ENCODE assay signal across 8 cellular contexts in genomic region chr10:46282460-46283216, GRCh38. TPM values are rescaled to one million over a fixed set of nuclear protein-coding genes. Genes with fewer than 3 reads are reported as not detected.
DNase-seq lines count a peak whose midpoint lies in the region; ATAC-seq and TF ChIP-seq lines count a peak whose summit lies in the region.

No MANE protein-coding gene starts in this region.

- intact Hi-C loops in Panc1 (cut with micrococcal nuclease; ENCODE audit: unreplicated experiment) = no loop called here

- no peaks in the 10 kb centered on the region for H3K9me3 Mint-ChIP-seq in neural crest cell

- no peak overlapping the region for H3K4me3 Mint-ChIP-seq in neural crest cell

- peak overlapping the region in 2 of 5 donors; percentile 20 to 35 for H3K9ac ChIP-seq in subcutaneous abdominal adipose tissue (ENCODE audit: low read length in 5 of 5)

- BruUV-seq in Panc1 (replicated peaks; lab: Mats Ljungman, UMichigan) = no TSS peak

- peak; percentile 76 for ATAC-seq in Panc1
- no peak for ATAC-seq in GM18873 (IDR thresholded peaks at IDR 0.05; ENCODE audit: low FRiP score, unreplicated experiment)

- TF ChIP-seq CTCF in BE2C (IDR thresholded peaks at IDR 0.05; ENCODE audit: low read depth, low read length) (no peak), Panc1 (IDR thresholded peaks at IDR 0.05) (no peak), neural crest cell (conservative IDR thresholded peaks at IDR 0.05) (no peak)

- in situ Hi-C loops in Panc1 (cut with HindIII; ENCODE audit: low pct_unique_long_range_greater_than_20kb, low sequenced_read_pairs) = no loop called here

- DNase-seq in BE2C = peak; percentile 84
- DNase-seq in H7 = peak; percentile 88
- DNase-seq in Panc1 (ENCODE audit: low read depth, low spot score) = no peak
- DNase-seq in activated gamma-delta T cell treated with anti-CD3 and anti-CD28 coated beads, Interleukin-2, amount 50 U/mL, for 16 hours (ENCODE audit: low read depth) = peak; percentile 33
- peak; percentile 48 for DNase-seq in foreskin melanocyte
- DNase-seq in neural crest cell (ENCODE audit: low read depth, low spot score) = peak; percentile 24

- peak overlapping the region; percentile 62 for H3K4me3 ChIP-seq in BE2C (ENCODE audit: low read depth, low read length)
- H3K4me3 ChIP-seq in H7 (ENCODE audit: insufficient read depth, low read depth, low read length) = peak overlapping the region; percentile 63
- peak overlapping the region; percentile 41 to 54 for H3K4me3 ChIP-seq in Panc1 (ENCODE audit: low read depth in 2 of 2, low read length in 2 of 2)
- H3K4me3 ChIP-seq in subcutaneous abdominal adipose tissue (ENCODE audit: low read depth in 1 of 5, low read length in 5 of 5) = peak overlapping the region in 4 of 5 donors; percentile 53 to 66 (median 58)

- CTCF ChIA-PET in Panc1 (lab: Charles Lee) = no interaction called here

- POLR2A ChIA-PET in Panc1 (lab: Charles Lee) = interaction anchor here (0.6 kb wide), 1 partner anchor 40 kb away, joined by 6 read pairs; no protein-coding TSS in a partner anchor

- H3K9me3 ChIP-seq in BE2C (no peaks in the 10 kb centered on the region), Panc1 (ENCODE audit: control insufficient read depth, insufficient read depth, low read depth, low read length) (no peaks in the 10 kb centered on the region), subcutaneous abdominal adipose tissue (ENCODE audit: control insufficient read depth in 5 of 5, low read length in 5 of 5) (no peaks in the 10 kb centered on the region)

- no peaks in the 10 kb centered on the region for H3K36me3 Mint-ChIP-seq in neural crest cell (ENCODE audit: low read depth)

- peaks cover 15% of the 10 kb centered on the region for H3K4me1 Mint-ChIP-seq in neural crest cell

- H3K27me3 Mint-ChIP-seq in neural crest cell (ENCODE audit: low read depth) = peaks cover 83% of the 10 kb centered on the region

- H3K36me3 ChIP-seq in BE2C = no peaks in the 10 kb centered on the region
- H3K36me3 ChIP-seq in H7 (replicated peaks; ENCODE audit: control insufficient read depth, insufficient read depth, low read length) = no peaks in the 10 kb centered on the region
- no peaks in the 10 kb centered on the region for H3K36me3 ChIP-seq in Panc1 (ENCODE audit: control insufficient read depth, insufficient read depth, low read length)
- H3K36me3 ChIP-seq in subcutaneous abdominal adipose tissue (ENCODE audit: control insufficient read depth in 5 of 5, insufficient read depth in 5 of 5, low read length in 5 of 5) = no peaks in the 10 kb centered on the region

- H3K27ac Mint-ChIP-seq in neural crest cell (ENCODE audit: unreplicated experiment) = no peak overlapping the region

- no peaks in the 10 kb centered on the region for H3K27me3 ChIP-seq in BE2C
- peaks cover 26% of the 10 kb centered on the region for H3K27me3 ChIP-seq in H7 (ENCODE audit: control insufficient read depth, insufficient read depth, low read length)
- H3K27me3 ChIP-seq in Panc1 (ENCODE audit: control insufficient read depth, insufficient read depth, low read length) = no peaks in the 10 kb centered on the region
- no peaks in the 10 kb centered on the region for H3K27me3 ChIP-seq in subcutaneous abdominal adipose tissue (ENCODE audit: control insufficient read depth in 5 of 5, insufficient read depth in 4 of 5, low read length in 5 of 5)

- H3K4me1 ChIP-seq in BE2C (no peaks in the 10 kb centered on the region), Panc1 (ENCODE audit: control insufficient read depth, insufficient read depth, low read length) (peaks cover 11% of the 10 kb centered on the region), subcutaneous abdominal adipose tissue (ENCODE audit: control insufficient read depth in 5 of 5, insufficient read depth in 5 of 5, low read length in 5 of 5) (peaks cover 5 to 22% (median 13%) of the 10 kb centered on the region in 5 donors)

- H3K27ac ChIP-seq in Panc1 (ENCODE audit: low read length) = no peak overlapping the region
- H3K27ac ChIP-seq in subcutaneous abdominal adipose tissue (ENCODE audit: low read depth, low read length) = no peak overlapping the region

RNA-seq across cellular contexts. Expression of gene ANTXRL, which starts 4.2 kb away (rescaled TPM):
- polyA plus RNA-seq in BE2C (2012; ENCODE audit: insufficient read depth, insufficient read length, low read depth) = not detected
- not detected in 2 replicates for total RNA-seq in H7 (2014; rRNA removed; shearing (Covaris generic))
- not detected for total RNA-seq in Panc1 (2021; ENCODE audit: unreplicated experiment)
- not detected for polyA plus RNA-seq in Panc1 (2012; ENCODE audit: insufficient read length)
- total RNA-seq in neural crest cell = not detected in 2 replicates
